ENCODE assay signal across 12 cellular contexts in genomic region chr7:2261611-2262010, GRCh38. TPM values are rescaled to one million over a fixed set of nuclear protein-coding genes. Genes with fewer than 3 reads are reported as not detected.
A peak's percentile ranks its signal among the peaks of the same experiment; 100 is the strongest.
DNase-seq lines count a peak whose midpoint lies in the region; ATAC-seq and TF ChIP-seq lines count a peak whose summit lies in the region.
"Had no signal": no experiment of that assay in that cellular context is flagged by ENCODE, and none has a peak within 500 bp of the region (broad histone marks: within the 10 kb centered on the region; RNA-seq: fewer than 3 reads in every experiment).

No MANE protein-coding gene starts in this region.

- peaks cover 38% of the 10 kb centered on the region for H3K36me3 ChIP-seq in lower lobe of right lung

- peak overlapping the region; percentile 42 for H3K27ac ChIP-seq in lower lobe of right lung
- H3K27ac ChIP-seq: left ventricle myocardium inferior, sigmoid colon had no signal

- peaks cover 18% of the 10 kb centered on the region for H3K36me3 Mint-ChIP-seq in WTC11

- H3K4me1 ChIP-seq in lower lobe of right lung = no peaks in the 10 kb centered on the region
- H3K4me1 ChIP-seq: left ventricle myocardium inferior, sigmoid colon had no signal

- TF ChIP-seq CTCF in WTC11 (IDR thresholded peaks at IDR 0.05) (no peak), lower lobe of right lung (IDR thresholded peaks at IDR 0.05) (no peak)

- CTCF ChIA-PET in WTC11 (lab: Charles Lee) = interaction anchor here (1.7 kb wide), 1 partner anchor 86 kb away, joined by 7 read pairs; no protein-coding TSS in a partner anchor

- H3K9me3 ChIP-seq in lower lobe of right lung = no peaks in the 10 kb centered on the region
- H3K9me3 ChIP-seq: left ventricle myocardium inferior, sigmoid colon had no signal

- H3K4me1 Mint-ChIP-seq in WTC11 = no peaks in the 10 kb centered on the region

- no peaks in the 10 kb centered on the region for H3K9me3 Mint-ChIP-seq in WTC11

- ATAC-seq in WTC11 (no peak), lower lobe of right lung (peak; percentile 5 to 31)

- H3K27ac Mint-ChIP-seq in WTC11 = peak overlapping the region; percentile 65; the same call in 1 of the 2 replicates

- H3K27me3 Mint-ChIP-seq in WTC11 (ENCODE audit: low read depth) = no peaks in the 10 kb centered on the region

- H3K4me3 Mint-ChIP-seq in WTC11 = no peak overlapping the region

- POLR2A ChIA-PET in WTC11 (lab: Charles Lee) = no interaction called here

- no peaks in the 10 kb centered on the region for H3K27me3 ChIP-seq in lower lobe of right lung (ENCODE audit: low read depth)
- H3K27me3 ChIP-seq: sigmoid colon had no signal

- H3K4me3 ChIP-seq in lower lobe of right lung = no peak overlapping the region
- H3K4me3 ChIP-seq: left ventricle myocardium inferior, sigmoid colon had no signal

- intact Hi-C loops in lower lobe of right lung (cut with DNase I) = no loop called here

- in situ Hi-C loops in GM18951 (cut with MboI; ENCODE audit: low sequenced_read_pairs, unreplicated experiment) = no loop called here

- peak; percentile 88 for DNase-seq in CD1c-positive myeloid dendritic cell (ENCODE audit: extremely low spot score)
- no peak for DNase-seq in WTC11 (ENCODE audit: low spot score)
- DNase-seq in lower lobe of right lung = peak; percentile 43
- DNase-seq in SIG-M5 treated with dmso at 0.1 percent for 504 hours (lab: John Stamatoyannopoulos, UW; ENCODE audit: unreplicated experiment) = no peak
- no peak for DNase-seq in DMS79 (lab: John Stamatoyannopoulos, UW)
- DNase-seq in NCI-H446 treated with DMSO at 0.1 percent for 48 hours (lab: John Stamatoyannopoulos, UW) = no peak
- no peak for DNase-seq in middle frontal gyrus (ENCODE audit: extremely low spot score, low spot score)
- DNase-seq: DND-41, Karpas-422, left ventricle myocardium inferior, sigmoid colon had no signal

- TF ChIP-seq POLR2A in GM18951 (IDR thresholded peaks at IDR 0.05; ENCODE audit: extremely low read depth, insufficient read depth, insufficient read length) = peak; percentile 21

TF ChIP-seq in WTC11, 78 proteins besides CTCF, POLR2A, EP300 and RAD21:
- TF ChIP-seq HMGA2 (CRISPR knock-in tag; IDR thresholded peaks at IDR 0.05) (no peak), E2F5 (CRISPR knock-in tag; IDR thresholded peaks at IDR 0.05) (no peak), ESRRA (CRISPR knock-in tag; IDR thresholded peaks at IDR 0.05; ENCODE audit: borderline replicate concordance) (no peak), ZBTB43 (CRISPR knock-in tag; IDR thresholded peaks at IDR 0.05) (no peak), ELF4 (CRISPR knock-in tag; IDR thresholded peaks at IDR 0.05; ENCODE audit: low read depth) (no peak), TP53 (CRISPR knock-in tag; IDR thresholded peaks at IDR 0.05) (no peak), SMAD3 (CRISPR knock-in tag; IDR thresholded peaks at IDR 0.05; ENCODE audit: borderline replicate concordance) (no peak), ZSCAN18 (CRISPR knock-in tag; IDR thresholded peaks at IDR 0.05) (no peak), NFATC4 (CRISPR knock-in tag; IDR thresholded peaks at IDR 0.05) (no peak), ZNF232 (CRISPR knock-in tag; IDR thresholded peaks at IDR 0.05) (no peak), ATF6 (CRISPR knock-in tag; IDR thresholded peaks at IDR 0.05) (no peak), TCF7 (CRISPR knock-in tag; IDR thresholded peaks at IDR 0.05; ENCODE audit: low read depth) (no peak), ZNF416 (CRISPR knock-in tag; IDR thresholded peaks at IDR 0.05) (no peak), FOXJ3 (CRISPR knock-in tag; IDR thresholded peaks at IDR 0.05; ENCODE audit: borderline replicate concordance) (no peak), ZNF532 (CRISPR knock-in tag; IDR thresholded peaks at IDR 0.05; ENCODE audit: borderline replicate concordance) (no peak), ZNF121 (CRISPR knock-in tag; IDR thresholded peaks at IDR 0.05) (no peak)
TF ChIP-seq in WTC11: peak in this region for 0.

RNA-seq across cellular contexts. Expression of gene NUDT1, which starts 19.6 kb away (rescaled TPM):
- total RNA-seq in WTC11 (2021) (100 to 108 TPM (median 102 TPM) in 3 replicates), lower lobe of right lung (10.2 TPM)

RNA-seq across cellular contexts. Expression of gene MRM2, which starts 19.6 kb away (rescaled TPM):
- total RNA-seq in WTC11 (2021) (33.6 to 38.9 TPM (median 34.7 TPM) in 3 replicates), lower lobe of right lung (22.6 TPM)

RNA-seq across cellular contexts. Expression of gene MAD1L1, which starts 28.9 kb away (rescaled TPM):
- total RNA-seq in WTC11 (2021) (43.8 to 47.8 TPM (median 46.7 TPM) in 3 replicates), lower lobe of right lung (44.5 TPM)

RNA-seq across cellular contexts. Expression of gene SNX8, which starts 52.6 kb away (rescaled TPM):
- total RNA-seq in WTC11 (2021) = 44.9 to 50.8 TPM (median 49.6 TPM) in 3 replicates
- total RNA-seq in lower lobe of right lung = 43.1 TPM

Comparison
In these comparisons a context has a peak if more than half of its experiments do, and no peak if none do; other contexts are left out.
1. DNase-seq: peak in CD1c-positive myeloid dendritic cell (single experiment) and lower lobe of right lung (single experiment); none in WTC11 (single experiment), SIG-M5 treated with dmso at 0.1 percent for 504 hours (single experiment), DMS79 (single experiment), NCI-H446 treated with DMSO at 0.1 percent for 48 hours (single experiment) and middle frontal gyrus (single experiment).